Comparison of ENCODE assay signal across 8 cellular contexts in the genomic region with DNA sequence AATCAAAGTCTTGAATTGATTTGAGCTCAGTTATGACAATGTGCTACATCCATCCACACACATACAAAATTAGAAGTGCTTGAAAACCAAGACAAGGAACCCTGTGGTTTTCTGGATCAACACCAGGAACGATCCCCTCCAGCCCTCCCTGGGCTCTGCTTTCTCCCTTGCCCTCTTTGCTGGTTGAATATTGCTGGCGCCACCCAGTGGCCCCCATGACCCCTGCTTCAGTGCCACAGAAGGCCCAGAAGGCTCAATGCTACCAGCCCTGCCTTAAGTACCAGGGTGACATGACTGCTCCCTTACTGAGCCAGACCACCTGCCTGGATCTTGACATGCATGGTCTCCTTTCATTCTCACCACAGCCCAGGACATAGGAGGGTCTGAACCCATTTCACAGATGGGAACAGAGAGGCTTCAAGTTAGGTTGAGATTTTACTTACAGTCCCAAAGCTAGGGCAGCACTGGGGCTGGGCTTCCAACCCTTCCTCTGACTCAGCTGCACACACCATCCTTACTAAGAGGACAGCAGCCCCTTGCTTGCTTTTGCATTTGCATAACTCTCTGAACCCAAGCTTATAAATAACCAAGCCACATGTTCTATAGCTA. TPM values are rescaled to one million over a fixed set of nuclear protein-coding genes. Genes with fewer than 3 reads are reported as not detected.
DNase-seq lines count a peak whose midpoint lies in the region; ATAC-seq lines count a peak whose summit lies in the region.

No MANE protein-coding gene starts in this region.

- ATAC-seq in GM19328 (IDR thresholded peaks at IDR 0.05; ENCODE audit: unreplicated experiment) (peak; percentile 90), HG03108 (IDR thresholded peaks at IDR 0.05; ENCODE audit: unreplicated experiment) (peak; percentile 66)

- DNase-seq in DMS79 treated with DMSO at 0.1 percent for 48 hours (lab: John Stamatoyannopoulos, UW) (peak; percentile 29), NCI-H460 (ENCODE audit: extremely low read depth, low read depth) (peak; percentile 38), glomerular visceral epithelial cell (ENCODE audit: extremely low spot score) (peak; percentile 71), retina (peak; percentile 58), DMS114 treated with DMSO at 0.1 percent for 48 hours (lab: John Stamatoyannopoulos, UW; ENCODE audit: unreplicated experiment) (no peak)
- peak; percentile 62 for DNase-seq in activated CD8-positive, alpha-beta memory T cell treated with anti-CD3 and anti-CD28 coated beads, Interleukin-2, amount 50 U/mL, for 48 hours

RNA-seq across cellular contexts. Expression of gene IL12A, which starts 15.0 kb away (rescaled TPM):
- 3.1 and 5.3 TPM in 2 replicates for total RNA-seq in NCI-H460 (2014; rRNA removed; shearing (Covaris generic))
- 7.1 and 33.3 TPM in 2 replicates for polyA plus RNA-seq in NCI-H460 (2014; cell fraction: nucleus; rRNA removed)
